Comparison of ENCODE assay signal across 18 cellular contexts in the genomic region with DNA sequence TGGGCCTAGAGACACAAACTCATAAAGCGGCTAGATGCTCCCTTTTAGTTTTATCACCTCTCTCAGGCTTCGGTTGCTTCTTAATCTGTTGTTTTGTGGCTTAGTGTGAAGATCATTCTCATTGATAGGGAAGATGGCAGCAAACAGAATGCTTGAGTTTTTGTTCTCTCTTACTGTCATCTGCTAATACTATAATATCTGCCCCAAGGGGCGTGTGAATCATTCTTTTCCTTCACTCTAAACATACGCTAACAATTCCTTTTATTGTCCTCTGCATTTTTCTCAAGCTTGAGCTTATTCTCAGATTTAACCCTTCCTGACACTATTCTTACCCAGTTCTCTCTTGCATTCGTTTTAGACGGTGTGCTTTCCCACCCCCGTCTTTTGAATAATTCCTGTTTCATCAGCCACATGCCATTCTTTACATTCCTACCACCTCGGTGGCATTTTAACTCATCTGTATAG.
DNase-seq lines count a peak whose midpoint lies in the region; ATAC-seq and TF ChIP-seq lines count a peak whose summit lies in the region.
"Had no signal": no experiment of that assay in that cellular context is flagged by ENCODE, and none has a peak within 500 bp of the region (broad histone marks: within the 10 kb centered on the region; RNA-seq: fewer than 3 reads in every experiment).

No MANE protein-coding gene starts in this region.

- H3K36me3 ChIP-seq in HUES48 (ENCODE audit: control insufficient read depth, insufficient read depth, low read length): no peaks in the 10 kb centered on the region
- H3K36me3 ChIP-seq in adipocyte (ENCODE audit: control insufficient read depth, insufficient read depth, low read length, severe bottlenecking): no peaks in the 10 kb centered on the region
- H3K36me3 ChIP-seq in iPS-18a (ENCODE audit: control insufficient read depth, low read depth, low read length): no peaks in the 10 kb centered on the region
- no peaks in the 10 kb centered on the region for H3K36me3 ChIP-seq in heart left ventricle
- H3K36me3 ChIP-seq: left lung had no signal

- intact Hi-C loops in heart left ventricle (cut with DNase I): no loop called here

- H3K9me3 ChIP-seq in HUES48 (ENCODE audit: control insufficient read depth, insufficient read depth, low read length): no peaks in the 10 kb centered on the region
- H3K9me3 ChIP-seq in adipocyte (ENCODE audit: control insufficient read depth, low read length): no peaks in the 10 kb centered on the region
- no peaks in the 10 kb centered on the region for H3K9me3 ChIP-seq in iPS-18a (ENCODE audit: control insufficient read depth, low read depth, low read length)
- no peaks in the 10 kb centered on the region for H3K9me3 ChIP-seq in heart left ventricle
- H3K9me3 ChIP-seq: left lung had no signal

- H3K4me1 ChIP-seq in HUES48 (ENCODE audit: control insufficient read depth, insufficient read depth, low read length) (peaks cover 26% of the 10 kb centered on the region), adipocyte (ENCODE audit: control insufficient read depth, insufficient read depth, low read length) (peaks cover 7% of the 10 kb centered on the region), iPS-18a (ENCODE audit: control insufficient read depth, low read depth, low read length) (peaks cover 22% of the 10 kb centered on the region), heart left ventricle (no peaks in the 10 kb centered on the region)
- H3K4me1 ChIP-seq: left lung had no signal

- TF ChIP-seq CTCF in heart left ventricle (IDR thresholded peaks at IDR 0.05): no peak

- 62 to 68% (median 66%) methylated on average over 8 of the region's 8 CpGs for WGBS in heart left ventricle, 4 donors

- ATAC-seq in HG02763 (IDR thresholded peaks at IDR 0.05; ENCODE audit: unreplicated experiment) (no peak), GM18858 (IDR thresholded peaks at IDR 0.05; ENCODE audit: unreplicated experiment) (no peak), heart left ventricle (no peak)
- ATAC-seq: left lung had no signal

- DNase-seq in A172 (ENCODE audit: low spot score): peak; percentile 11
- DNase-seq in adipocyte (ENCODE audit: low read depth): peak; percentile 42
- no peak for DNase-seq in middle frontal gyrus (ENCODE audit: extremely low spot score, low spot score)
- DNase-seq in heart left ventricle: no peak
- DNase-seq: activated CD4-positive, alpha-beta T cell treated with anti-CD3 and anti-CD28 coated beads, Interleukin-2, amount 50 U/mL, for 1 hour; activated naive CD8-positive, alpha-beta T cell treated with anti-CD3 and anti-CD28 coated beads, Interleukin-2, amount 10 ng/mL, durations not matched to agents 7 days and 5 days; activated T-cell treated with anti-CD3 and anti-CD28 coated beads, Interleukin-2, amount 50 U/mL, for 24 hours; cerebellar nuclear complex; COR-L47; head of caudate nucleus; left lung; MV-4-11; NCI-H774; RPMI8226 had no signal

- TF ChIP-seq POLR2A in heart left ventricle (IDR thresholded peaks at IDR 0.05): no peak

- H3K27ac ChIP-seq in HUES48 (ENCODE audit: low read depth, low read length) (peak overlapping the region; percentile 79), iPS-18a (ENCODE audit: low read length) (peak overlapping the region; percentile 51), heart left ventricle (no peak overlapping the region)
- H3K27ac ChIP-seq: left lung had no signal

- H3K4me3 ChIP-seq in HUES48 (ENCODE audit: low read depth, low read length): no peak overlapping the region
- H3K4me3 ChIP-seq in adipocyte (ENCODE audit: low read length): no peak overlapping the region
- H3K4me3 ChIP-seq in iPS-18a (ENCODE audit: low read length): peak overlapping the region; percentile 1
- no peak overlapping the region for H3K4me3 ChIP-seq in heart left ventricle
- H3K4me3 ChIP-seq: left lung had no signal

- H3K27me3 ChIP-seq in HUES48 (ENCODE audit: control insufficient read depth, insufficient read depth, low read length) (no peaks in the 10 kb centered on the region), adipocyte (replicated peaks; ENCODE audit: control insufficient read depth, insufficient read depth, low read length) (no peaks in the 10 kb centered on the region), iPS-18a (ENCODE audit: control insufficient read depth, insufficient read depth, low read length) (no peaks in the 10 kb centered on the region), heart left ventricle (no peaks in the 10 kb centered on the region)
- H3K27me3 ChIP-seq: left lung had no signal

- H3K9ac ChIP-seq in HUES48 (ENCODE audit: low read depth, low read length): peak overlapping the region; percentile 38
- no peak overlapping the region for H3K9ac ChIP-seq in adipocyte (ENCODE audit: low read length)
- H3K9ac ChIP-seq in iPS-18a (ENCODE audit: low read length): peak overlapping the region; percentile 11

Comparison
In these comparisons a context has a peak if more than half of its experiments do, and no peak if none do; other contexts are left out.
1. DNase-seq: peak in A172 (single experiment) and adipocyte (single experiment); none in middle frontal gyrus (single experiment) and heart left ventricle (0 of 5).
2. H3K27ac ChIP-seq: peak in HUES48 (single experiment) and iPS-18a (single experiment); none in heart left ventricle (0 of 12).